ENCODE assay signal across 21 cellular contexts in the genomic region with DNA sequence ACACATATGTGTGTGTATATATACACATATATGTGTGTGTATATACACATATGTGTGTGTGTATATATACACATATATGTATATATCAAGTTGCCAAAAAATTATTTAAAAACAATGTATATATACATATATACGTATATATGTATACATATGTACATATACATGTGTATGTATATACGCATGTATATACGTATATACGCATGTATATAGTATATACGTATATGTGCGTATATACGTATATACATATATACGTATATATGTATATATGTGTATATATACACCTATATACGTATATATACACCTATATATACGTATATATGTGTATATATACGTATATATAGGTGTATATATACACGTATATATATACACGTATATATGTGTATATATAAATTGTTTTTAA.
"Had no signal": no experiment of that assay in that cellular context is flagged by ENCODE, and none has a peak within 500 bp of the region (broad histone marks: within the 10 kb centered on the region; RNA-seq: fewer than 3 reads in every experiment).

No MANE protein-coding gene starts in this region.

- H3K4me1 ChIP-seq: left lung, lower lobe of right lung, right atrium auricular region, right lobe of liver, tibial nerve, uterus had no signal

- H3K36me3 ChIP-seq: left lung, lower lobe of right lung, neutrophil, right atrium auricular region, right lobe of liver, tibial nerve, uterus had no signal

- H3K27me3 ChIP-seq: left lung, neutrophil, right lobe of liver, tibial nerve, uterus had no signal

- H3K9me3 ChIP-seq: left lung, lower lobe of right lung, neutrophil, right atrium auricular region, right lobe of liver, tibial nerve, uterus had no signal

- DNase-seq: hypothalamus; immature natural killer cell; kidney; left colon; left lung; lower lobe of right lung; mammary epithelial cell; mesenchymal stem cell; naive thymus-derived CD8-positive, alpha-beta T cell; occipital lobe; right lobe of liver; stimulated activated CD4-positive, alpha-beta T cell treated with anti-CD3 and anti-CD28 coated beads, Interleukin-12 subunit alpha, Interleukin-12 subunit beta, amount 100 ng/mL, for 4 hours; stimulated activated CD4-positive, alpha-beta T cell treated with anti-CD3 and anti-CD28 coated beads, Interleukin-4, amount 100 ng/mL, for 24 hours; stimulated activated naive CD4-positive, alpha-beta T cell; substantia nigra; uterus had no signal

- H3K27ac ChIP-seq: left lung, lower lobe of right lung, neutrophil, right atrium auricular region, right lobe of liver, tibial nerve, uterus had no signal

- FAIRE-seq: islet of Langerhans had no signal

- ATAC-seq: left colon; left lung; lower lobe of right lung; naive thymus-derived CD8-positive, alpha-beta T cell; right lobe of liver; stimulated activated effector memory CD8-positive, alpha-beta T cell treated with anti-CD3 and anti-CD28 coated beads, Interleukin-12 subunit alpha, Interleukin-12 subunit beta, amount 100 ng/mL, for 72 hours had no signal

- H3K4me3 ChIP-seq: left lung, lower lobe of right lung, right atrium auricular region, right lobe of liver, tibial nerve, uterus had no signal
